In the genomic region with DNA sequence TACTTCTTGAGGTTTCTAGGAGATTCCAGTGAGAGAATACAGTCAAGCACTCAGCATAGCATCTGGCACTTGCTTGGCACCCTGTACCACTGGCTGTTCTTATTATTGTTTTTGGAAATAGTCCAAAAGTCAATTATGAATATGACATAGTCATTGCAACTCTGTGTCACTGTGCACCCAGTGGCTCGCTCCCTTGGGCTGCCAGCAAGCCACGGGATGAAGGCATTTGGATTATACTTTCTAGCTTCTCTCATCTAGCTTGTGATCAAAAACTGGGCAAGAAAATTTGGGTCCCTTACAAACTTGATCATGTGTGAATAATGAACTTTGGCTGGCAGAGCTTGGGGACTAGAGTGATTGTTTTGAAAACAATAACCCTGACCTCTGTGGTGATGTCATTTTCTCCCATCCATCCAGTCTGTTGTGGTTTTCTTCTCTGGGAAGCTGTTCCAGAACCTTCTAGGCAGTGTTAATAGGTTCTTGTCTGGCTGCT, we compare ENCODE assay signal across 11 cellular contexts. TPM values are rescaled to one million over a fixed set of nuclear protein-coding genes. Genes with fewer than 3 reads are reported as not detected.
DNase-seq lines count a peak whose midpoint lies in the region; ATAC-seq and TF ChIP-seq lines count a peak whose summit lies in the region.
"Had no signal": no experiment of that assay in that cellular context is flagged by ENCODE, and none has a peak within 500 bp of the region (broad histone marks: within the 10 kb centered on the region; RNA-seq: fewer than 3 reads in every experiment).

No MANE protein-coding gene starts in this region.

- ATAC-seq in stimulated activated effector memory CD8-positive, alpha-beta T cell treated with anti-CD3 and anti-CD28 coated beads, Interleukin-12 subunit alpha, Interleukin-12 subunit beta, amount 100 ng/mL, for 72 hours: no peak

- H2AFZ ChIP-seq in neuronal stem cell (ENCODE audit: low read length): no peak overlapping the region

- H3K27ac ChIP-seq in neuronal stem cell (replicated peaks; ENCODE audit: low read length): no peak overlapping the region
- H3K27ac ChIP-seq: stomach had no signal

- no peak overlapping the region for H3K14ac ChIP-seq in neuronal stem cell (ENCODE audit: low read length)

- H3K27me3 ChIP-seq in neuronal stem cell (ENCODE audit: control insufficient read depth in 3 of 3, insufficient read depth in 3 of 3, low read depth in 1 of 3, low read length in 3 of 3): no peaks in the 10 kb centered on the region
- H3K27me3 ChIP-seq: stomach had no signal

- no peak overlapping the region for H2BK12ac ChIP-seq in neuronal stem cell (ENCODE audit: low read length)

- H3K4me2 ChIP-seq in neuronal stem cell (ENCODE audit: insufficient read depth, low read length, poor library complexity, severe bottlenecking): no peak overlapping the region

- no peaks in the 10 kb centered on the region for H3K36me3 ChIP-seq in neuronal stem cell (replicated peaks in 1 of 2; ENCODE audit: control insufficient read depth in 2 of 2, insufficient read depth in 2 of 2, low read length in 2 of 2)
- H3K36me3 ChIP-seq: stomach had no signal

- H3K9me3 Mint-ChIP-seq in stimulated activated effector memory CD8-positive, alpha-beta T cell treated with anti-CD3 and anti-CD28 coated beads, Interleukin-12 subunit alpha, Interleukin-12 subunit beta, amount 100 ng/mL, for 72 hours: peaks cover 6% of the 10 kb centered on the region

- H3K23ac ChIP-seq in neuronal stem cell (ENCODE audit: low read depth, low read length, poor library complexity): no peak overlapping the region

- no peak overlapping the region for H3K4me3 ChIP-seq in epithelial cell of esophagus (ENCODE audit: low read length)
- no peak overlapping the region for H3K4me3 ChIP-seq in neuronal stem cell (ENCODE audit: low read length in 2 of 2)
- H3K4me3 ChIP-seq: stomach had no signal

- no peak overlapping the region for H3K4ac ChIP-seq in neuronal stem cell (ENCODE audit: low read length)

- no peak overlapping the region for H2AK5ac ChIP-seq in neuronal stem cell (ENCODE audit: low read depth, low read length)

- DNase-seq in EL (peak; percentile 83), NCI-H226 (peak; percentile 19), epithelial cell of esophagus (ENCODE audit: low read depth) (peak; percentile 2), putamen (ENCODE audit: low spot score) (peak; percentile 84), neuronal stem cell (ENCODE audit: low spot score) (no peak), SKM-1 treated with dmso at 0.1 percent for 144 hours (lab: John Stamatoyannopoulos, UW; ENCODE audit: unreplicated experiment) (no peak)
- no peak for DNase-seq in activated CD4-positive, alpha-beta T cell treated with anti-CD3 and anti-CD28 coated beads for 4 hours
- DNase-seq in stimulated activated effector memory CD8-positive, alpha-beta T cell treated with anti-CD3 and anti-CD28 coated beads, Interleukin-12 subunit alpha, Interleukin-12 subunit beta, amount 100 ng/mL, for 72 hours (ENCODE audit: low spot score in 2 of 2): no peak
- DNase-seq: activated effector memory CD4-positive, alpha-beta T cell treated with Interleukin-2 at 50 U/mL for 16 hours; glutamatergic neuron; stomach had no signal

- H3K4me1 Mint-ChIP-seq in stimulated activated effector memory CD8-positive, alpha-beta T cell treated with anti-CD3 and anti-CD28 coated beads, Interleukin-12 subunit alpha, Interleukin-12 subunit beta, amount 100 ng/mL, for 72 hours: no peaks in the 10 kb centered on the region

- H3K9me3 ChIP-seq in neuronal stem cell (replicated peaks in 1 of 2; ENCODE audit: control insufficient read depth in 2 of 2, insufficient read depth in 1 of 2, low read depth in 1 of 2, low read length in 2 of 2): no peaks in the 10 kb centered on the region
- H3K9me3 ChIP-seq: stomach had no signal

- no peak overlapping the region for H3K27ac Mint-ChIP-seq in stimulated activated effector memory CD8-positive, alpha-beta T cell treated with anti-CD3 and anti-CD28 coated beads, Interleukin-12 subunit alpha, Interleukin-12 subunit beta, amount 100 ng/mL, for 72 hours

- WGBS in neuronal stem cell (ENCODE audit: extremely low coverage in 2 of 2, insufficient read length in 2 of 2, insufficient replicate concordance in 1 of 2), 2 donors: no CpG with 5 or more reads among the region's 2 CpGs

- no peaks in the 10 kb centered on the region for H3K79me1 ChIP-seq in neuronal stem cell (ENCODE audit: low read depth, low read length)

- no peak overlapping the region for H3K9ac ChIP-seq in neuronal stem cell (ENCODE audit: low read depth, low read length, poor library complexity)

- H3K4me1 ChIP-seq in neuronal stem cell (ENCODE audit: control insufficient read depth in 2 of 2, insufficient read depth in 1 of 2, low read depth in 1 of 2, low read length in 2 of 2): peaks cover 2 to 4% of the 10 kb centered on the region in 2 donors
- H3K4me1 ChIP-seq: stomach had no signal

- no peak overlapping the region for H2BK120ac ChIP-seq in neuronal stem cell (ENCODE audit: low read depth, low read length)

- H3K4me3 Mint-ChIP-seq in stimulated activated effector memory CD8-positive, alpha-beta T cell treated with anti-CD3 and anti-CD28 coated beads, Interleukin-12 subunit alpha, Interleukin-12 subunit beta, amount 100 ng/mL, for 72 hours: no peak overlapping the region

- H2BK5ac ChIP-seq in neuronal stem cell (ENCODE audit: low read length): no peak overlapping the region

- no peak overlapping the region for H4K8ac ChIP-seq in neuronal stem cell (ENCODE audit: low read depth, low read length)

- no peak for TF ChIP-seq CTCF in epithelial cell of esophagus (IDR thresholded peaks at IDR 0.05; ENCODE audit: insufficient read depth, low read depth, low read length, missing control alignments)

- H2BK15ac ChIP-seq in neuronal stem cell (ENCODE audit: low read length): no peak overlapping the region

- no peak overlapping the region for H4K91ac ChIP-seq in neuronal stem cell (ENCODE audit: low read depth, low read length, poor library complexity)

- H3K18ac ChIP-seq in neuronal stem cell (ENCODE audit: low read length): no peak overlapping the region

- H3K36me3 Mint-ChIP-seq in stimulated activated effector memory CD8-positive, alpha-beta T cell treated with anti-CD3 and anti-CD28 coated beads, Interleukin-12 subunit alpha, Interleukin-12 subunit beta, amount 100 ng/mL, for 72 hours: no peaks in the 10 kb centered on the region

RNA-seq across cellular contexts. Expression of a gene that starts 32.8 kb away (rescaled TPM):
- 10.0 TPM for polyA plus RNA-seq in neuronal stem cell (2013, experiment 1 of 2)
- 9.6 TPM for polyA plus RNA-seq in neuronal stem cell (2013, experiment 2 of 2)

Comparison
In these comparisons a context has a peak if more than half of its experiments do, and no peak if none do; other contexts are left out.
1. DNase-seq: peak in EL (single experiment), NCI-H226 (single experiment), epithelial cell of esophagus (single experiment) and putamen (single experiment); none in neuronal stem cell (single experiment), activated CD4-positive, alpha-beta T cell treated with anti-CD3 and anti-CD28 coated beads for 4 hours (0 of 2), stimulated activated effector memory CD8-positive, alpha-beta T cell treated with anti-CD3 and anti-CD28 coated beads, Interleukin-12 subunit alpha, Interleukin-12 subunit beta, amount 100 ng/mL, for 72 hours (0 of 2) and SKM-1 treated with dmso at 0.1 percent for 144 hours (single experiment).